In the genomic region with DNA sequence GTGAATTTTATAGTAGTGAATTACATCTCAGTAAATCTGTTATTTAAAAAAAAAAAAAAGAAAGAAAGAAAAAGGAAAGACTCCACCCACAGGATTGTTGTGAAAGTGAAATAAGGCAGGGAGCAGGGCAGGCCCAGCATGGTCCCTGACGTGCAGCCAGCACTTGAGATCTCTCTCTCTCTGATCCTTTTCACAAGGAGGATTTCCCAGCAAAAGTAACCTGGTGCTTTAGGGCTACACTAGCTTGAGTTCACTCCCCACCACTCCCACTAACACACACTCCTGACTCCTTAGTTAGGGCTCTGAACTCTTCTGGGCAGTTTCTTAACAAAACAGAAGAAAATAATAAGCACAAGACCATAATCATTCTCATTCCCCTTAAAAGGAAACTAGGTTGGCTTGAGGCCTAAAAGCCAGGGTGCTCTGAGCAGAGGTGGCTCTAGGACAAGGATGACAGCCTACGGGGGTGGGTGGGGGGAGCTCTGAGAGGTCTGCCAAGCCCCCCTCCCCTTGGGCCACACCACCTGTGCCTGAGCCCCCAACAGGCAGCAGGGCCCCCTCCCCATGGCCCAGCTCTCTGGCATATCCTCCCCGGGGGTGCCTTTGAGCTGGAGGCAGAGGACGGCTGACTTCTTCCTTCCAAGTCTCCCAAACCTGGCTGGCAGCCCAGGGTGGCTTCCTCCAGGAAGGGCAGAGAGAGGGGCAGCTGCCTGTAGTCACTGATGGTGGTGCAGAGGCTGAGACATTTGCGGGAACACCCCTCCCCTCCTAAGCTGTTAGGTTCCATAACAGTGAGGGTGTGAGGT, we compare ENCODE assay signal across 8 cellular contexts. TPM values are rescaled to one million over a fixed set of nuclear protein-coding genes. Genes with fewer than 3 reads are reported as not detected.
DNase-seq lines count a peak whose midpoint lies in the region; ATAC-seq and TF ChIP-seq lines count a peak whose summit lies in the region.

No MANE protein-coding gene starts in this region.

- H3K4me1 Mint-ChIP-seq in neural progenitor cell = peaks cover 13% of the 10 kb centered on the region

- no peaks in the 10 kb centered on the region for H3K27me3 ChIP-seq in neural progenitor cell

- DNase-seq in AG10803 (ENCODE audit: low read depth) = peak; percentile 64
- DNase-seq in dermis blood vessel endothelial cell = peak; percentile 57
- no peak for DNase-seq in neural progenitor cell (ENCODE audit: low spot score)
- DNase-seq in CD1c-positive myeloid dendritic cell (ENCODE audit: extremely low spot score) = no peak
- DNase-seq in NCI-H748 (lab: John Stamatoyannopoulos, UW; ENCODE audit: unreplicated experiment) = no peak
- no peak for DNase-seq in NCI-H82 treated with DMSO at 0.1 percent for 48 hours (lab: John Stamatoyannopoulos, UW; ENCODE audit: unreplicated experiment)

- no peaks in the 10 kb centered on the region for H4K20me1 ChIP-seq in neural progenitor cell (ENCODE audit: low read depth)

- H3K27me3 Mint-ChIP-seq in neural progenitor cell (ENCODE audit: insufficient read depth, low read depth) = peaks cover 4% of the 10 kb centered on the region

- H3K9me3 Mint-ChIP-seq in neural progenitor cell = no peaks in the 10 kb centered on the region

- H3K4me3 ChIP-seq in AG10803 (ENCODE audit: low read length) = no peak overlapping the region
- no peak overlapping the region for H3K4me3 ChIP-seq in neural progenitor cell

- H2AFZ ChIP-seq in neural progenitor cell (replicated peaks) = peak overlapping the region; percentile 82

- H3F3A ChIP-seq in neural progenitor cell (ENCODE audit: low read depth) = no peaks in the 10 kb centered on the region

- H3K36me3 ChIP-seq in neural progenitor cell = no peaks in the 10 kb centered on the region

- peaks cover 4% of the 10 kb centered on the region for H3K4me1 ChIP-seq in neural progenitor cell

- H3K4me3 Mint-ChIP-seq in neural progenitor cell = no peak overlapping the region

- no peak overlapping the region for H3K27ac ChIP-seq in neural progenitor cell

- ATAC-seq in HG03066 (IDR thresholded peaks at IDR 0.05; ENCODE audit: low read depth, unreplicated experiment) (peak; percentile 41), GM19455 (IDR thresholded peaks at IDR 0.05; ENCODE audit: unreplicated experiment) (no peak)

- H3K4me2 ChIP-seq in neural progenitor cell = no peak overlapping the region

- H3K9ac ChIP-seq in neural progenitor cell = no peak overlapping the region

- no peaks in the 10 kb centered on the region for H3K9me3 ChIP-seq in neural progenitor cell (ENCODE audit: low read depth)

- H3K27ac Mint-ChIP-seq in neural progenitor cell = peak overlapping the region; percentile 87

- no peaks in the 10 kb centered on the region for H3K36me3 Mint-ChIP-seq in neural progenitor cell

- H3K79me2 ChIP-seq in neural progenitor cell (ENCODE audit: low read depth) = no peaks in the 10 kb centered on the region

- TF ChIP-seq CTCF in AG10803 (conservative IDR thresholded peaks at IDR 0.05; ENCODE audit: low read length) (0 out of 2 replicates have a peak, but pooled peaks have one; percentile 8), neural progenitor cell (IDR thresholded peaks at IDR 0.05) (no peak)

RNA-seq across cellular contexts. Expression of a gene that starts 0.8 kb away (rescaled TPM):
- total RNA-seq in dermis blood vessel endothelial cell (not detected in 2 replicates), neural progenitor cell (ENCODE audit: low replicate concordance) (not detected in 2 replicates)

RNA-seq across cellular contexts. Expression of a gene that starts 38.3 kb away (rescaled TPM):
- total RNA-seq in dermis blood vessel endothelial cell (2.2 and 2.4 TPM in 2 replicates), neural progenitor cell (ENCODE audit: low replicate concordance) (2.4 and 6.9 TPM in 2 replicates)

Comparison
In these comparisons a context has a peak if more than half of its experiments do, and no peak if none do; other contexts are left out.
1. DNase-seq: peak in AG10803 (single experiment) and dermis blood vessel endothelial cell (single experiment); none in neural progenitor cell (single experiment), CD1c-positive myeloid dendritic cell (single experiment), NCI-H748 (single experiment) and NCI-H82 treated with DMSO at 0.1 percent for 48 hours (single experiment).